ENCODE assay signal across 8 cellular contexts in the genomic region with DNA sequence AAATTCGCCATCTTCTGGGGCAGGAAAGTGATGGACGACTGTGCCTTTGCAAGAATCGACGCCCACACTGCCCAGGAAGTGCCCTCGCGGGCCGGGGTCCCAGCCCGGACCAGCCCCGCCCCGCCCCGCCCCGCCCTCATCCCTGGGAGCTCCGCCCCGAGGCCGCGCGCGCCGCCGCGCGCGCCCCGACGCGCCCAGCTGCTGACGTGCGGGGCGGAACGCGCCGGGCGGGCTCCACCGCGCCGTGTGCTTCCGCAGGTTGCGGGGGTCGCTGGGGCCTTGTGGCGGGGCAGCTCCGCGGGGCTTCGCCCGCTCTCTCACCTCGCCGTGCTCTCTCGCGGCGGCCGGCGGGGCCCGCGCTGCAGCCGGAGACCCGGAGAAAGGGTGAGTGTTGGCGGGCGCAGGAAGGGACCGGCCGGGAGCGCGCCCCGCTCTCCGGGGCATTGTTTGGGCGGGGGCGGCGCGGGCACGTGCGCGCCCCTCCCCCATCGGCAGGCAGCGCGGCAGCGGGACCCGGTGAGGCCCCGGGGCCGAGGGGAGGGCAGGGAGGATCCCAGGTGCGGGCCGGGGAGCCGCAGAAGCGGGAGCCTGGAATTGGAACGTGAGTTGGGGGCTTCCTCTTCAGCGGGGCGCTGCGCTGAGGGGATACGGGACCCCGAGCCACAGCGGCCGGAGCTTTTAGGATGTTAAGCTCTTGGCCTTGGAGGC. TPM values are rescaled to one million over a fixed set of nuclear protein-coding genes. Genes with fewer than 3 reads are reported as not detected.
DNase-seq lines count a peak whose midpoint lies in the region; ATAC-seq and TF ChIP-seq lines count a peak whose summit lies in the region.

A gene (plus strand): TSS at position 188 of the 708 bp plus-strand sequence. CDS start 17,366 bp downstream, outside the sequence.

- peaks cover 0 to 2% of the 10 kb centered on the region in 2 donors for H3K4me1 ChIP-seq in esophagus (ENCODE audit: control insufficient read depth in 2 of 2, insufficient read depth in 2 of 2, low read length in 1 of 2)
- H3K4me1 ChIP-seq in muscle layer of colon (ENCODE audit: insufficient read depth, low read length): peaks cover 11% of the 10 kb centered on the region

- H3K27ac ChIP-seq in HL-60 (replicated peaks) (peak within 1 kb of the TSS; percentile 84), esophagus (ENCODE audit: low read depth in 2 of 2, low read length in 1 of 2) (peak within 1 kb of the TSS; percentile 82 to 88), muscle layer of colon (ENCODE audit: low read depth, low read length) (peak within 1 kb of the TSS; percentile 95)

- TF ChIP-seq CTCF in HL-60 (IDR thresholded peaks at IDR 0.05; ENCODE audit: insufficient read depth, low read length): no peak

- H3K36me3 ChIP-seq in esophagus (ENCODE audit: control insufficient read depth in 2 of 2, insufficient read depth in 2 of 2, low read length in 1 of 2) (no peaks in the 10 kb centered on the region), muscle layer of colon (ENCODE audit: insufficient read depth, low read length) (no peaks in the 10 kb centered on the region)

- DNase-seq in COR-L47 (lab: John Stamatoyannopoulos, UW) (peak; percentile 75), HL-60 (ENCODE audit: low read depth in 1 of 2, low spot score in 1 of 2) (peak; percentile 52 to 73), OCI-M1 (lab: John Stamatoyannopoulos, UW) (peak; percentile 66)
- DNase-seq in activated T-cell treated with anti-CD3 and anti-CD28 coated beads, Interleukin-2, amount 50 U/mL, for 1 hour: peak; percentile 78
- DNase-seq in stimulated activated CD8-positive, alpha-beta memory T cell treated with anti-CD3 and anti-CD28 coated beads, Interleukin-7, amount 100 ng/mL, for 1 hour (ENCODE audit: low read depth in 2 of 2): peak; percentile 30 to 37

- 1% methylated on average over 55 to 89 of the region's 89 CpGs for WGBS in esophagus, 2 donors

- no peaks in the 10 kb centered on the region for H3K9me3 ChIP-seq in esophagus (ENCODE audit: control insufficient read depth in 2 of 2, insufficient read depth in 1 of 2, low read depth in 1 of 2, low read length in 1 of 2)
- H3K9me3 ChIP-seq in muscle layer of colon (ENCODE audit: low read length): no peaks in the 10 kb centered on the region

- H3K4me3 ChIP-seq in HL-60 (replicated peaks; ENCODE audit: insufficient read depth, low read length) (peak within 1 kb of the TSS; percentile 95), esophagus (ENCODE audit: low read depth in 1 of 2, low read length in 2 of 2) (peak within 1 kb of the TSS; percentile 87 to 99), muscle layer of colon (ENCODE audit: low read depth in 1 of 2, low read length in 2 of 2) (peak within 1 kb of the TSS; percentile 91 to 100)

- H3K9ac ChIP-seq in muscle layer of colon (ENCODE audit: low read length): peak within 1 kb of the TSS; percentile 74

- peak; percentile 76 for ATAC-seq in GM19467 (IDR thresholded peaks at IDR 0.05; ENCODE audit: unreplicated experiment)

- H3K27me3 ChIP-seq in HL-60 (ENCODE audit: insufficient read depth, poor library complexity, severe bottlenecking): no peaks in the 10 kb centered on the region
- no peaks in the 10 kb centered on the region for H3K27me3 ChIP-seq in esophagus (ENCODE audit: control insufficient read depth in 1 of 2, insufficient read depth in 2 of 2, low read length in 2 of 2)
- H3K27me3 ChIP-seq in muscle layer of colon (ENCODE audit: control insufficient read depth in 1 of 2, insufficient read depth in 2 of 2, low read length in 2 of 2): no peaks in the 10 kb centered on the region

RNA-seq across cellular contexts. Expression of the gene that starts here (rescaled TPM):
- polyA plus RNA-seq in esophagus: 1 to 10 TPM; 5.8 to 9.0 TPM

Comparison
In these comparisons a context has a peak if more than half of its experiments do, and no peak if none do; other contexts are left out.
1. Peak in every context shown above with its lines: DNase-seq, ATAC-seq, H3K4me3 ChIP-seq and H3K27ac ChIP-seq.